7 cellular contexts compared by ENCODE assay signal in the genomic region with DNA sequence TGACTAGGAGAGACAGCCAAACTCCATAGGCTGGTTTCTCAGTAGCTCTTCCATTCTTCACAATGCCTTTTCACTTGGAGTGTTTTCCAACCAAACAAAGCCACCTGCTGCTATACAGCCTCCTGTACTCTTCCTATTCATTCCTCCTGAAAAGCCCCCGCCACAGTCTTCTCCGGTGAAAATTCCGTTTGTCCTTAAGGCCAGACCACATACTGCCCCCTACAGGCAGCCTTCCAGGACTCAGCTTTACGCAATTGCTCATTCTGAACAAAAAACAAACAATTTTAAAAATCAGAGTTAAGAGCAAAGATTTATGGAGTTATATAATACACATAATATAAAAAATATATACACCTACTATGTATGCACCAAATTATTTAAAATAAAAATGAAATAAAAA.
DNase-seq lines count a peak whose midpoint lies in the region; ATAC-seq, FAIRE-seq and TF ChIP-seq lines count a peak whose summit lies in the region.
"Not testable (repeated sequence)": the region's sequence is repeated elsewhere in the genome, so short reads cannot be mapped to it uniquely, and the experiment has no call there.

No MANE protein-coding gene starts in this region.

- ATAC-seq in SK-N-SH treated with all-trans-retinoic acid at 6 μM for 48 hours = 0 out of 3 replicates have a peak, but pooled peaks have one; percentile 25
- ATAC-seq in right lobe of liver = peak in 1 of 4 donors; percentile 27

- not testable (repeated sequence) for H3K9me3 Mint-ChIP-seq in endothelial cell (ENCODE audit: unreplicated experiment)

- TF ChIP-seq POLR2A in right lobe of liver (IDR thresholded peaks at IDR 0.05) = not testable (repeated sequence)

- not testable (repeated sequence) for H3K27me3 Mint-ChIP-seq in endothelial cell (ENCODE audit: unreplicated experiment)

- not testable (repeated sequence) for DNase-seq in GM18507 (ENCODE audit: extremely low spot score, insufficient read length, low read depth); HTR-8/SVneo (ENCODE audit: insufficient read length, low spot score); bronchial epithelial cell (ENCODE audit: low read depth); endothelial cell (ENCODE audit: low spot score); right lobe of liver

- intact Hi-C loops in right lobe of liver (cut with DNase I) = not testable (repeated sequence)

- FAIRE-seq in GM18507 (lab: Jason Lieb, UNC) (peak; percentile 57), HTR-8/SVneo (lab: Jason Lieb, UNC) (peak; percentile 70), bronchial epithelial cell (lab: Jason Lieb, UNC) (peak; percentile 66)

- H3K36me3 ChIP-seq in bronchial epithelial cell (ENCODE audit: control insufficient read depth, insufficient read depth, low read length); right lobe of liver: not testable (repeated sequence)

- not testable (repeated sequence) for H3K36me3 Mint-ChIP-seq in endothelial cell (ENCODE audit: low read depth, unreplicated experiment)

- H3K9me3 ChIP-seq in right lobe of liver = not testable (repeated sequence)

- H3K4me1 ChIP-seq in right lobe of liver = not testable (repeated sequence)

- H3K4me3 ChIP-seq in bronchial epithelial cell (ENCODE audit: low read depth, low read length); right lobe of liver: not testable (repeated sequence)

- not testable (repeated sequence) for H3K27ac ChIP-seq in C4-2B, right lobe of liver

- 7% methylated on average over 3 of the region's 4 CpGs for WGBS in right lobe of liver (ENCODE audit: insufficient coverage, low coverage, low lambda C conversion rate, missing lambda C conversion rate)

- H3K4me3 Mint-ChIP-seq in endothelial cell (ENCODE audit: unreplicated experiment) = not testable (repeated sequence)

- H3K4me1 Mint-ChIP-seq in endothelial cell (ENCODE audit: unreplicated experiment) = not testable (repeated sequence)

- TF ChIP-seq CTCF in C4-2B (conservative IDR thresholded peaks at IDR 0.05) (peak; percentile 65), endothelial cell (IDR thresholded peaks at IDR 0.05; ENCODE audit: unreplicated experiment) (peak; percentile 56), right lobe of liver (IDR thresholded peaks at IDR 0.05) (peak in 3 of 4 donors; percentile 9 to 32 (median 25))
- TF ChIP-seq CTCF in bronchial epithelial cell (IDR thresholded peaks at IDR 0.05; ENCODE audit: insufficient read depth, low read length, severe bottlenecking) = not testable (repeated sequence)

- H3K27me3 ChIP-seq in bronchial epithelial cell (ENCODE audit: control insufficient read depth, insufficient read depth, low read length); right lobe of liver: not testable (repeated sequence)

- H3K27ac Mint-ChIP-seq in endothelial cell (ENCODE audit: unreplicated experiment) = not testable (repeated sequence)
